18 cellular contexts compared by ENCODE assay signal in the genomic region with DNA sequence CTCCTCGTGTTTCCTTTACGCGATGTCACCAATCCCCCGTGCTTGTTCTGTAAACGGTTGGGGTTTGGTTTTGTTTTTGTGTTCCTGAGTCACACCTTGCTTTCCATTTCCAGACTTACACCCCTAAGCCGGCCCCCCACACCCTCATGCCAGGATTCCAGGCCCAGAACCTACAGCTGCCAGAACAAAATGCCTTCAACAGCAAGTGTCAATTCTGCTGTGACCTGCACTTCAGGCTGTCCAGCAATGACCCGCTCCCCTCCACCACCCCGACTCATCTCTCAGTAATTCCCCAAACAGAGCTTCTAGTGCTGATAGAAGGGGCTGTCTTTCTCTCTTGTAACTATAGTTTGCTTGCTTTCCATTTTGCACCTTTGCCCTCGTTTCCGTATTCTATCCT.
DNase-seq lines count a peak whose midpoint lies in the region; ATAC-seq and TF ChIP-seq lines count a peak whose summit lies in the region.
"Had no signal": no experiment of that assay in that cellular context is flagged by ENCODE, and none has a peak within 500 bp of the region (broad histone marks: within the 10 kb centered on the region; RNA-seq: fewer than 3 reads in every experiment).

No MANE protein-coding gene starts in this region.

- H3K9me2 ChIP-seq in GM23338 (ENCODE audit: insufficient read depth): 0 out of 2 replicates have a peak, but pooled peaks cover 5% of the 10 kb centered on the region

- no peaks in the 10 kb centered on the region; the same call in 1 of the 2 replicates for H3K9me3 ChIP-seq in iPS-20b (ENCODE audit: insufficient read depth, low read depth, low read length)
- H3K9me3 ChIP-seq in neural progenitor cell (ENCODE audit: low read depth): no peaks in the 10 kb centered on the region
- H3K9me3 ChIP-seq: SJCRH30 had no signal

- DNase-seq in GM23338 (ENCODE audit: low spot score) (no peak), neural progenitor cell (ENCODE audit: low spot score) (no peak), GM19238 (ENCODE audit: insufficient read length, low spot score) (no peak), SW 1271 (lab: John Stamatoyannopoulos, UW) (no peak), omental fat pad (ENCODE audit: low spot score) (no peak), 8988T (no peak)
- DNase-seq: AML-193; CD8-positive, alpha-beta T cell; DMS153; GM23248; HCEC 1CT; KG1; NCI-H1694; NCI-H2171; Peyer's patch; SJCRH30 had no signal

- no peak for TF ChIP-seq CTCF in GM23338 (conservative IDR thresholded peaks at IDR 0.05; ENCODE audit: low read depth in 2 of 2)
- no peak for TF ChIP-seq CTCF in brain (conservative IDR thresholded peaks at IDR 0.05)
- no peak for TF ChIP-seq CTCF in neural progenitor cell (IDR thresholded peaks at IDR 0.05)
- no peak for TF ChIP-seq CTCF in omental fat pad (IDR thresholded peaks at IDR 0.05)

- H3K27ac ChIP-seq in GM23338 (ENCODE audit: low read depth): no peak overlapping the region
- no peak overlapping the region for H3K27ac ChIP-seq in iPS-20b (ENCODE audit: low read length)
- peak overlapping the region; percentile 64 for H3K27ac ChIP-seq in neural progenitor cell
- H3K27ac ChIP-seq: GM23248, Peyer's patch, SJCRH30 had no signal

- H3K9ac ChIP-seq in iPS-20b (ENCODE audit: low read depth, low read length): no peak overlapping the region; the same call in 1 of the 2 replicates
- H3K9ac ChIP-seq in neural progenitor cell: no peak overlapping the region
- H3K9ac ChIP-seq: GM23248 had no signal

- H3K27me3 Mint-ChIP-seq in GM23338 (ENCODE audit: insufficient read depth, low read depth, poor library complexity) (peaks cover 5% of the 10 kb centered on the region), brain (no peaks in the 10 kb centered on the region), neural progenitor cell (ENCODE audit: insufficient read depth, low read depth) (peaks cover 3% of the 10 kb centered on the region)

- H3K4me3 Mint-ChIP-seq in GM23338 (no peak overlapping the region), brain (peak overlapping the region; percentile 51 to 78 (median 66)), neural progenitor cell (no peak overlapping the region)
- H3K4me3 Mint-ChIP-seq: CD8-positive, alpha-beta T cell had no signal

- no peak overlapping the region for H3K4me2 ChIP-seq in GM23338
- H3K4me2 ChIP-seq in neural progenitor cell: peak overlapping the region; percentile 78

- H3K9me3 Mint-ChIP-seq in GM23338 (peaks cover 7% of the 10 kb centered on the region; the same call in 2 of the 3 replicates), brain (peaks cover 0 to 7% (median 5%) of the 10 kb centered on the region in 5 experiments), neural progenitor cell (peaks cover 4% of the 10 kb centered on the region)

- H4K20me1 ChIP-seq in GM23338 (replicated peaks; ENCODE audit: insufficient read depth): no peaks in the 10 kb centered on the region
- no peaks in the 10 kb centered on the region for H4K20me1 ChIP-seq in neural progenitor cell (ENCODE audit: low read depth)

- H3K36me3 ChIP-seq in GM23338 (ENCODE audit: insufficient read depth) (no peaks in the 10 kb centered on the region), iPS-20b (ENCODE audit: insufficient read depth, low read depth, low read length) (no peaks in the 10 kb centered on the region), neural progenitor cell (no peaks in the 10 kb centered on the region)
- H3K36me3 ChIP-seq: Peyer's patch, SJCRH30 had no signal

- H2AFZ ChIP-seq in GM23338 (peak overlapping the region; percentile 98; the same call in 1 of the 2 replicates), neural progenitor cell (replicated peaks) (no peak overlapping the region)
- H2AFZ ChIP-seq: GM23248 had no signal

- H3K27me3 ChIP-seq in GM23338 (ENCODE audit: insufficient read depth): no peaks in the 10 kb centered on the region
- no peaks in the 10 kb centered on the region for H3K27me3 ChIP-seq in iPS-20b (ENCODE audit: insufficient read depth, low read length)
- no peaks in the 10 kb centered on the region for H3K27me3 ChIP-seq in neural progenitor cell
- H3K27me3 ChIP-seq: Peyer's patch, SJCRH30 had no signal

- H3F3A ChIP-seq in GM23338 (replicated peaks; ENCODE audit: low read depth) (no peaks in the 10 kb centered on the region), neural progenitor cell (ENCODE audit: low read depth) (peaks cover 33% of the 10 kb centered on the region)

- H3K27ac Mint-ChIP-seq in GM23338 (peak overlapping the region; percentile 64; the same call in 1 of the 2 replicates), brain (no peak overlapping the region), neural progenitor cell (peak overlapping the region; percentile 23)
- H3K27ac Mint-ChIP-seq: CD8-positive, alpha-beta T cell had no signal

- ATAC-seq in GM23338 (no peak; the same call in 2 of the 3 replicates), omental fat pad (ENCODE audit: low FRiP score) (no peak)
- ATAC-seq: CD8-positive, alpha-beta T cell had no signal

- H3K79me2 ChIP-seq in GM23338 (replicated peaks; ENCODE audit: insufficient read depth) (no peaks in the 10 kb centered on the region), neural progenitor cell (ENCODE audit: low read depth) (no peaks in the 10 kb centered on the region)

- H3K4me1 ChIP-seq in GM23338 (ENCODE audit: insufficient read depth) (peaks cover 31% of the 10 kb centered on the region), iPS-20b (ENCODE audit: insufficient read depth, low read length) (peaks cover 31% of the 10 kb centered on the region), neural progenitor cell (peaks cover 42% of the 10 kb centered on the region)
- H3K4me1 ChIP-seq: Peyer's patch, SJCRH30 had no signal

- peaks cover 13% of the 10 kb centered on the region for H3K36me3 Mint-ChIP-seq in GM23338 (ENCODE audit: low read depth)
- no peaks in the 10 kb centered on the region for H3K36me3 Mint-ChIP-seq in brain
- H3K36me3 Mint-ChIP-seq in neural progenitor cell: no peaks in the 10 kb centered on the region
- H3K36me3 Mint-ChIP-seq: CD8-positive, alpha-beta T cell had no signal

- H3K4me1 Mint-ChIP-seq in GM23338 (peaks cover 24% of the 10 kb centered on the region), brain (peaks cover 14% of the 10 kb centered on the region), neural progenitor cell (peaks cover 16% of the 10 kb centered on the region)

- H3K4me3 ChIP-seq in GM23338 (no peak overlapping the region), iPS-20b (ENCODE audit: low read length) (peak overlapping the region; percentile 20; the same call in 1 of the 2 replicates), neural progenitor cell (peak overlapping the region; percentile 13)
- H3K4me3 ChIP-seq: GM23248, Peyer's patch, SJCRH30 had no signal

TF ChIP-seq in GM23338, 12 proteins besides CTCF, POLR2A, EP300 and RAD21:
- no peak for TF ChIP-seq EZH2phosphoT487 (IDR thresholded peaks at IDR 0.05; ENCODE audit: unreplicated experiment)
- TF ChIP-seq, protein P1, sequence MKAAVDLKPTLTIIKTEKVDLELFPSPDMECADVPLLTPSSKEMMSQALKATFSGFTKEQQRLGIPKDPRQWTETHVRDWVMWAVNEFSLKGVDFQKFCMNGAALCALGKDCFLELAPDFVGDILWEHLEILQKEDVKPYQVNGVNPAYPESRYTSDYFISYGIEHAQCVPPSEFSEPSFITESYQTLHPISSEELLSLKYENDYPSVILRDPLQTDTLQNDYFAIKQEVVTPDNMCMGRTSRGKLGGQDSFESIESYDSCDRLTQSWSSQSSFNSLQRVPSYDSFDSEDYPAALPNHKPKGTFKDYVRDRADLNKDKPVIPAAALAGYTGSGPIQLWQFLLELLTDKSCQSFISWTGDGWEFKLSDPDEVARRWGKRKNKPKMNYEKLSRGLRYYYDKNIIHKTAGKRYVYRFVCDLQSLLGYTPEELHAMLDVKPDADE (IDR thresholded peaks at IDR 0.05): no peak
- TF ChIP-seq NANOG (IDR thresholded peaks at IDR 0.05; ENCODE audit: borderline replicate concordance): no peak
- TF ChIP-seq POLR2AphosphoS5 (IDR thresholded peaks at IDR 0.05; ENCODE audit: low read depth): no peak
- TF ChIP-seq CREB1 (CRISPR knock-in tag; IDR thresholded peaks at IDR 0.05; ENCODE audit: low read depth): no peak
- TF ChIP-seq EZH2 (IDR thresholded peaks at IDR 0.05; ENCODE audit: low read depth, unreplicated experiment): no peak
- TF ChIP-seq, protein P2, sequence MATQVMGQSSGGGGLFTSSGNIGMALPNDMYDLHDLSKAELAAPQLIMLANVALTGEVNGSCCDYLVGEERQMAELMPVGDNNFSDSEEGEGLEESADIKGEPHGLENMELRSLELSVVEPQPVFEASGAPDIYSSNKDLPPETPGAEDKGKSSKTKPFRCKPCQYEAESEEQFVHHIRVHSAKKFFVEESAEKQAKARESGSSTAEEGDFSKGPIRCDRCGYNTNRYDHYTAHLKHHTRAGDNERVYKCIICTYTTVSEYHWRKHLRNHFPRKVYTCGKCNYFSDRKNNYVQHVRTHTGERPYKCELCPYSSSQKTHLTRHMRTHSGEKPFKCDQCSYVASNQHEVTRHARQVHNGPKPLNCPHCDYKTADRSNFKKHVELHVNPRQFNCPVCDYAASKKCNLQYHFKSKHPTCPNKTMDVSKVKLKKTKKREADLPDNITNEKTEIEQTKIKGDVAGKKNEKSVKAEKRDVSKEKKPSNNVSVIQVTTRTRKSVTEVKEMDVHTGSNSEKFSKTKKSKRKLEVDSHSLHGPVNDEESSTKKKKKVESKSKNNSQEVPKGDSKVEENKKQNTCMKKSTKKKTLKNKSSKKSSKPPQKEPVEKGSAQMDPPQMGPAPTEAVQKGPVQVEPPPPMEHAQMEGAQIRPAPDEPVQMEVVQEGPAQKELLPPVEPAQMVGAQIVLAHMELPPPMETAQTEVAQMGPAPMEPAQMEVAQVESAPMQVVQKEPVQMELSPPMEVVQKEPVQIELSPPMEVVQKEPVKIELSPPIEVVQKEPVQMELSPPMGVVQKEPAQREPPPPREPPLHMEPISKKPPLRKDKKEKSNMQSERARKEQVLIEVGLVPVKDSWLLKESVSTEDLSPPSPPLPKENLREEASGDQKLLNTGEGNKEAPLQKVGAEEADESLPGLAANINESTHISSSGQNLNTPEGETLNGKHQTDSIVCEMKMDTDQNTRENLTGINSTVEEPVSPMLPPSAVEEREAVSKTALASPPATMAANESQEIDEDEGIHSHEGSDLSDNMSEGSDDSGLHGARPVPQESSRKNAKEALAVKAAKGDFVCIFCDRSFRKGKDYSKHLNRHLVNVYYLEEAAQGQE (IDR thresholded peaks at IDR 0.05; ENCODE audit: unreplicated experiment): no peak
- TF ChIP-seq STAT1 (IDR thresholded peaks at IDR 0.05; ENCODE audit: unreplicated experiment): no peak

Comparison
In these comparisons a context has a peak if more than half of its experiments do, and no peak if none do; other contexts are left out.
1. H3K27ac Mint-ChIP-seq: peak in GM23338 (single experiment) and neural progenitor cell (single experiment); none in brain (0 of 5).
2. H3K4me3 Mint-ChIP-seq: peak in brain (5 of 5); none in GM23338 (single experiment) and neural progenitor cell (single experiment).